In genomic region chr3:14606663-14607339, GRCh38 we compare ENCODE assay signal across 17 cellular contexts. TPM values are rescaled to one million over a fixed set of nuclear protein-coding genes. Genes with fewer than 3 reads are reported as not detected.
DNase-seq lines count a peak whose midpoint lies in the region; FAIRE-seq and TF ChIP-seq lines count a peak whose summit lies in the region.
"Had no signal": no experiment of that assay in that cellular context is flagged by ENCODE, and none has a peak within 500 bp of the region (broad histone marks: within the 10 kb centered on the region; RNA-seq: fewer than 3 reads in every experiment).

No MANE protein-coding gene starts in this region.

- H3K36me3 ChIP-seq in H1 (ENCODE audit: control insufficient read depth in 2 of 4, insufficient read depth in 4 of 4, low read length in 3 of 4) = no peaks in the 10 kb centered on the region

- intact Hi-C loops in posterior cingulate gyrus (cut with DNase I) = no loop called here

- no peaks in the 10 kb centered on the region for H3K79me2 ChIP-seq in H1 (ENCODE audit: control insufficient read depth in 1 of 2, insufficient read depth in 2 of 2, low read length in 2 of 2)

- CTCF ChIA-PET in H1 (lab: Charles Lee; ENCODE audit: partially characterized antibody) (interaction anchor here (0.5 to 5.6 kb wide), 17 partner anchors 10 to 175 kb away, joined by 3 to 54 read pairs (median 4); no protein-coding TSS in a partner anchor), GM10248 (lab: Yijun Ruan, JAX) (interaction anchor here (0.9 to 1.8 kb wide), 4 partner anchors 11 to 315 kb away, joined by 3 to 5 read pairs (median 4); no protein-coding TSS in a partner anchor)

- no peak for TF ChIP-seq EP300 in H1 (IDR thresholded peaks at IDR 0.05; ENCODE audit: borderline replicate concordance in 1 of 2, low read depth in 2 of 2, low read length in 2 of 2)

- WGBS in H1 (ENCODE audit: extremely low coverage in 1 of 2, insufficient coverage in 1 of 2, insufficient read length in 1 of 2, insufficient replicate concordance in 2 of 2, low coverage in 1 of 2, low lambda C conversion rate in 2 of 2, missing lambda C conversion rate in 1 of 2), 2 experiments = 88% methylated on average over 6 of the region's 7 CpGs; no CpG with 5 or more reads in 1 of the 2 experiments

- TF ChIP-seq RAD21 in H1 (IDR thresholded peaks at IDR 0.05 in 1 of 2, conservative IDR thresholded peaks at IDR 0.05 in 1 of 2; ENCODE audit: low read depth in 2 of 2, low read length in 2 of 2) = no peak

- TF ChIP-seq POLR2A in H1 (IDR thresholded peaks at IDR 0.05; ENCODE audit: control extremely low read depth in 1 of 2, low read depth in 2 of 2, low read length in 2 of 2) = no peak

- H2BK12ac ChIP-seq in H1 (ENCODE audit: low read depth, low read length) = no peak overlapping the region

- no peak overlapping the region for H3K56ac ChIP-seq in H1 (replicated peaks; ENCODE audit: insufficient read length, low read depth, low read length)

- POLR2A ChIA-PET in H1 (lab: Charles Lee; ENCODE audit: partially characterized antibody) = interaction anchor here (0.5 to 1.4 kb wide), 2 partner anchors 34 to 302 kb away, joined by 3 to 4 read pairs; no protein-coding TSS in a partner anchor
- POLR2A ChIA-PET in GM10248 (lab: Yijun Ruan, JAX) = no interaction called here

- H3K27ac ChIP-seq in H1 (ENCODE audit: low read depth, low read length) = no peak overlapping the region
- no peak overlapping the region for H3K27ac ChIP-seq in caudate nucleus (ENCODE audit: low read depth, low read length)

- H4K91ac ChIP-seq in H1 (replicated peaks; ENCODE audit: insufficient read length, low read length) = no peak overlapping the region

- TF ChIP-seq CTCF in H1 (IDR thresholded peaks at IDR 0.05; ENCODE audit: control extremely low read depth in 1 of 3, insufficient read depth in 1 of 3, low read depth in 1 of 3, low read length in 3 of 3) (no peak), GM10248 (IDR thresholded peaks at IDR 0.05; ENCODE audit: control extremely low read depth, extremely low read depth, low read depth, missing control alignments) (no peak)

- no peak overlapping the region for H2BK5ac ChIP-seq in H1 (ENCODE audit: low read depth, low read length)

- H4K20me1 ChIP-seq in H1 (replicated peaks in 1 of 2; ENCODE audit: control insufficient read depth in 1 of 2, insufficient read depth in 2 of 2, low read length in 2 of 2) = no peaks in the 10 kb centered on the region

- H2BK15ac ChIP-seq in H1 (ENCODE audit: low read length) = no peak overlapping the region

- no peak overlapping the region for H2BK20ac ChIP-seq in H1 (ENCODE audit: low read length)

- H3K4me3 ChIP-seq in H1 (ENCODE audit: extremely low read depth in 1 of 4, insufficient read depth in 2 of 4, low read depth in 3 of 4, low read length in 4 of 4) = no peak overlapping the region

- no peak overlapping the region for H3K9ac ChIP-seq in H1 (replicated peaks in 1 of 4; ENCODE audit: extremely low read depth in 1 of 4, low read depth in 3 of 4, low read length in 3 of 4)

- peak; percentile 42 for DNase-seq in A172 (ENCODE audit: low spot score)
- peak; percentile 83 for DNase-seq in NCI-H226
- DNase-seq in H1 (ENCODE audit: low read depth in 1 of 2, low spot score in 2 of 2) = no peak
- peak; percentile 16 for DNase-seq in iris pigment epithelial cell (ENCODE audit: low read depth)
- DNase-seq in GM10248 (ENCODE audit: extremely low spot score) = no peak
- DNase-seq in caudate nucleus (lab: John Stamatoyannopoulos, UW) = no peak
- no peak for DNase-seq in posterior cingulate gyrus
- DNase-seq: CD4-positive, alpha-beta T cell; DMS79 treated with DMSO at 0.1 percent for 48 hours; GOT3; KG1; NCI-H1092 treated with DMSO at 0.1 percent for 48 hours; NCI-H1694; NCI-H446 treated with DMSO at 0.1 percent for 48 hours; NCI-H748 treated with DMSO at 0.1 percent for 48 hours; SIG-M5 had no signal

- H3K14ac ChIP-seq in H1 (ENCODE audit: insufficient read length) = no peak overlapping the region

- H4K8ac ChIP-seq in H1 (ENCODE audit: extremely low read depth, insufficient read depth, low read length) = peak overlapping the region; percentile 53; the same call in 1 of the 2 replicates

- H3K79me1 ChIP-seq in H1 (ENCODE audit: low read depth, low read length) = no peaks in the 10 kb centered on the region

- no peak overlapping the region for H4K5ac ChIP-seq in H1 (ENCODE audit: insufficient read length, low read depth, low read length)

- no peak overlapping the region for H3K4ac ChIP-seq in H1 (replicated peaks; ENCODE audit: insufficient read length, low read depth, low read length)

- no peaks in the 10 kb centered on the region for H3K9me3 ChIP-seq in H1 (ENCODE audit: insufficient read depth in 2 of 2, low read depth in 1 of 2, low read length in 1 of 2)

- FAIRE-seq in H1 (lab: Jason Lieb, UNC) = no peak
- FAIRE-seq: G401.6 had no signal

- H3K23ac ChIP-seq in H1 (ENCODE audit: insufficient read length) = no peak overlapping the region

- H3K23me2 ChIP-seq in H1 (ENCODE audit: low read depth, low read length) = peaks cover 9% of the 10 kb centered on the region; the same call in 1 of the 2 replicates

- no peak overlapping the region for H2AFZ ChIP-seq in H1 (ENCODE audit: low read length)

- no peak overlapping the region for H2AK5ac ChIP-seq in H1 (ENCODE audit: low read depth, low read length)

- no peak overlapping the region for H3K18ac ChIP-seq in H1 (ENCODE audit: extremely low read depth, low read length)

- peaks cover 0 to 5% (median 3%) of the 10 kb centered on the region in 4 experiments; a peak in 5 of 7 replicates for H3K4me1 ChIP-seq in H1 (replicated peaks in 1 of 4; ENCODE audit: control insufficient read depth in 3 of 4, insufficient read depth in 4 of 4, low read length in 3 of 4)

- H3K4me2 ChIP-seq in H1 (ENCODE audit: insufficient read depth in 1 of 2, low read depth in 2 of 2, low read length in 2 of 2) = no peak overlapping the region

- H2BK120ac ChIP-seq in H1 (replicated peaks; ENCODE audit: low read depth, low read length) = no peak overlapping the region

- peaks cover 0 to 11% (median 10%) of the 10 kb centered on the region in 4 experiments; a peak in 5 of 7 replicates for H3K27me3 ChIP-seq in H1 (replicated peaks in 1 of 4; ENCODE audit: control insufficient read depth in 3 of 4, extremely low read depth in 1 of 4, insufficient read depth in 3 of 4, low read length in 3 of 4)

TF ChIP-seq in H1, 55 proteins besides CTCF, POLR2A, EP300 and RAD21:
- TF ChIP-seq, protein P1, sequence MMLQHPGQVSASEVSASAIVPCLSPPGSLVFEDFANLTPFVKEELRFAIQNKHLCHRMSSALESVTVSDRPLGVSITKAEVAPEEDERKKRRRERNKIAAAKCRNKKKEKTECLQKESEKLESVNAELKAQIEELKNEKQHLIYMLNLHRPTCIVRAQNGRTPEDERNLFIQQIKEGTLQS (IDR thresholded peaks at IDR 0.05; ENCODE audit: insufficient read depth, low read depth, low read length) = no peak
- TF ChIP-seq CEBPB (IDR thresholded peaks at IDR 0.05; ENCODE audit: low read depth, low read length) (no peak), CBX8 (IDR thresholded peaks at IDR 0.05; ENCODE audit: borderline replicate concordance, low read depth, low read length) (no peak), POLR2AphosphoS5 (IDR thresholded peaks at IDR 0.05; ENCODE audit: low read depth, low read length) (no peak), EZH2 (IDR thresholded peaks at IDR 0.05; ENCODE audit: low read depth, low read length, severe bottlenecking) (no peak)
TF ChIP-seq in H1: peak in this region for 0.

RNA-seq across cellular contexts. Expression of gene CCDC174, which starts 44.8 kb away (rescaled TPM):
- total RNA-seq in A172 (2014; rRNA removed; shearing (Covaris generic)) = 9.8 and 22.1 TPM in 2 replicates
- total RNA-seq in H1 (2021; fragmentation: NEBNext Ultra II Directional; extraction: Animal tissue kit (Norgen Biotek cat#: 25700)) = 11.9 and 14.1 TPM in 2 replicates
- 3.5 and 5.5 TPM in 2 replicates for polyA plus RNA-seq in H1 (2011; rRNA removed)
- polyA plus RNA-seq in H1 (2011; cell fraction: cytosol; rRNA removed) = 5.2 TPM
- polyA plus RNA-seq in H1 (2011; cell fraction: nucleus; rRNA removed) = 8.5 TPM
- polyA plus RNA-seq in H1 (2012, experiment 1 of 2) = 8.1 to 10.3 TPM (median 8.9 TPM) in 4 replicates
- polyA plus RNA-seq in H1 (2012, experiment 2 of 2) = 1.4 TPM
- 12.0 TPM for polyA plus RNA-seq in H1 (2013, experiment 1 of 2)
- 10.3 TPM for polyA plus RNA-seq in H1 (2013, experiment 2 of 2)
- polyA minus RNA-seq in H1 (2011; rRNA and poly(A)+ RNA removed) = 3.7 and 4.2 TPM in 2 replicates
- polyA minus RNA-seq in H1 (2011; cell fraction: cytosol; rRNA and poly(A)+ RNA removed) = 2.9 TPM
- polyA minus RNA-seq in H1 (2011; cell fraction: nucleus; rRNA and poly(A)+ RNA removed) = 6.6 TPM

Comparison
In these comparisons a context has a peak if more than half of its experiments do, and no peak if none do; other contexts are left out.
1. DNase-seq: peak in A172 (single experiment), NCI-H226 (single experiment) and iris pigment epithelial cell (single experiment); none in H1 (0 of 2), GM10248 (single experiment), caudate nucleus (0 of 61) and posterior cingulate gyrus (0 of 10).